8 cellular contexts compared by ENCODE assay signal in the genomic region with DNA sequence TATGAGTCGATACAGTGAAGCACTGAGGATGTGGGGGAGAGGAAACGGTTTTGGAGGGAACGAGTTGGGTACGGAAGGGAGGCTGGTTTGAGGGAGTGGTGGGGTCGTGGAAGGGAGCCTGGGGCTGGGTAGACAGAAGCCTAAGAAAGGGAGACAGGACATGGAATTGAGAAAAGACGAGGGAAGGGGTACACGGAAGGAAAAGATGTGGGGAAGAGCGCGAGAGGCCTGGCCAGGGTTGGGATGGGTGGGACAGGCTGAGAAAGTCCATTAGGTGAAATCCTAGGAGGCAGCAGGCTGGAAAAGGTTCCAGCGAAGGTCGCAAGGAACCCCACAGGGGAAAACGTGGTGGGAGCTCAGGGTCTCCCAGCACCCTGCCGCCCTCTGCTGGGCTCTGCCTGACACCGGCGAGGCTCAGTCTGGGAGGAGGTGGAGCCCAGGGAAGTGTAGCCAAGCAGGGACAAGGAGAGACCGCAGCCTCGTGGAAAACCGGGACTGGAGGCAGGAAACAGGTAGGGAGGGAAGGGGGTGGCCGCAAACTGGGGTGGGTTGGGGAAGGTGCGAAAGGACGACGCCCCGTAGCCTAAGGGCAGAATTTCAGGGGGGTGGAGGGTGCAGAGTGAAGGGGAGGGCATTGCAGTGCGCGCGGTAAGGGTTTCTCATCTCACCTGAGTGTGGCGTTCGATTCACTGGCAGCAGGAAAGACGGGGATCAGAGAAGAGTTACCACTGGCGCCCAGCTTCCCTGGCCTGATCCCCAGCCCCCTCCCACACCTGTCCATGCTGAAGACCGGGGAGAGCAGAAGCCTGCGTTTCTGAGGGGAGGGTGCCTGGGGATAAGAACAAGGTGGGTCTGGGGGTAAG. TPM values are rescaled to one million over a fixed set of nuclear protein-coding genes. Genes with fewer than 3 reads are reported as not detected.
DNase-seq lines count a peak whose midpoint lies in the region; ATAC-seq and TF ChIP-seq lines count a peak whose summit lies in the region.

No MANE protein-coding gene starts in this region.

- H3K9me3 Mint-ChIP-seq in activated naive CD8-positive, alpha-beta T cell (ENCODE audit: low read depth): no peaks in the 10 kb centered on the region
- H3K9me3 Mint-ChIP-seq in neural progenitor cell: no peaks in the 10 kb centered on the region

- peak overlapping the region; percentile 93 for H3K4me3 Mint-ChIP-seq in activated naive CD8-positive, alpha-beta T cell
- peak overlapping the region; percentile 92 for H3K4me3 Mint-ChIP-seq in neural progenitor cell

- TF ChIP-seq CTCF in neural progenitor cell (IDR thresholded peaks at IDR 0.05) (peak; percentile 68), transverse colon (IDR thresholded peaks at IDR 0.05) (peak; percentile 35 to 61 (median 55))

- H3K4me1 ChIP-seq in neural progenitor cell (peaks cover 59% of the 10 kb centered on the region), transverse colon (peaks cover 5 to 35% (median 26%) of the 10 kb centered on the region in 4 donors)

- H3K9me3 ChIP-seq in neural progenitor cell (ENCODE audit: low read depth) (no peaks in the 10 kb centered on the region), transverse colon (no peaks in the 10 kb centered on the region)

- no peaks in the 10 kb centered on the region for H3K27me3 Mint-ChIP-seq in activated naive CD8-positive, alpha-beta T cell
- H3K27me3 Mint-ChIP-seq in neural progenitor cell (ENCODE audit: insufficient read depth, low read depth): peaks cover 8% of the 10 kb centered on the region

- peak overlapping the region; percentile 15 for H2AFZ ChIP-seq in neural progenitor cell (replicated peaks)

- DNase-seq in ELF-1 (ENCODE audit: low read depth, low spot score) (peak; percentile 93), NCI-H1092 treated with DMSO at 0.1 percent for 48 hours (lab: John Stamatoyannopoulos, UW) (peak; percentile 56), globus pallidus (ENCODE audit: low spot score) (peak; percentile 60), neural progenitor cell (ENCODE audit: low spot score) (peak; percentile 93), transverse colon (peak; percentile 77)

- TF ChIP-seq EP300 in transverse colon (IDR thresholded peaks at IDR 0.05; ENCODE audit: low read depth): no peak

- no peak overlapping the region for H3K9ac ChIP-seq in neural progenitor cell

- H3K27me3 ChIP-seq in neural progenitor cell (peaks cover 34% of the 10 kb centered on the region), transverse colon (peaks cover 34% of the 10 kb centered on the region)

- in situ Hi-C loops in transverse colon (cut with MboI; ENCODE audit: low pct_ligation_motif_present in 1 of 4, low pct_unique_long_range_greater_than_20kb in 1 of 4, low sequenced_read_pairs in 3 of 4): no loop called here

- peak; percentile 74 for ATAC-seq in SK-N-SH treated with all-trans-retinoic acid at 6 μM for 48 hours
- no peak for ATAC-seq in GM21576 (IDR thresholded peaks at IDR 0.05; ENCODE audit: unreplicated experiment)

- intact Hi-C loops in transverse colon (cut with DNase I; ENCODE audit: low total_unique reads): no loop called here

- peaks cover 82% of the 10 kb centered on the region for H3F3A ChIP-seq in neural progenitor cell (ENCODE audit: low read depth)

- H3K79me2 ChIP-seq in neural progenitor cell (ENCODE audit: low read depth): peaks cover 36% of the 10 kb centered on the region

- no peak overlapping the region for H3K27ac ChIP-seq in neural progenitor cell
- H3K27ac ChIP-seq in transverse colon: peak overlapping the region; percentile 53 to 86 (median 78)

- 4 to 6% methylated on average over 18 to 32 of the region's 32 CpGs for WGBS in transverse colon (ENCODE audit: low coverage in 1 of 2), 2 donors

- H3K4me3 ChIP-seq in neural progenitor cell: peak overlapping the region; percentile 96
- peak overlapping the region; percentile 35 to 56 (median 40) for H3K4me3 ChIP-seq in transverse colon

- no peaks in the 10 kb centered on the region for H3K36me3 Mint-ChIP-seq in activated naive CD8-positive, alpha-beta T cell
- peaks cover 5% of the 10 kb centered on the region for H3K36me3 Mint-ChIP-seq in neural progenitor cell

- TF ChIP-seq POLR2A in transverse colon (IDR thresholded peaks at IDR 0.05): no peak

- H3K36me3 ChIP-seq in neural progenitor cell (no peaks in the 10 kb centered on the region), transverse colon (no peaks in the 10 kb centered on the region)

- peaks cover 71% of the 10 kb centered on the region for H4K20me1 ChIP-seq in neural progenitor cell (ENCODE audit: low read depth)

- peak overlapping the region; percentile 97 for H3K4me2 ChIP-seq in neural progenitor cell

- peaks cover 43% of the 10 kb centered on the region for H3K4me1 Mint-ChIP-seq in activated naive CD8-positive, alpha-beta T cell (ENCODE audit: low read depth)
- peaks cover 70% of the 10 kb centered on the region for H3K4me1 Mint-ChIP-seq in neural progenitor cell

- H3K27ac Mint-ChIP-seq in activated naive CD8-positive, alpha-beta T cell: peak overlapping the region; percentile 50
- peak overlapping the region; percentile 80 for H3K27ac Mint-ChIP-seq in neural progenitor cell

TF ChIP-seq in SK-N-SH treated with all-trans-retinoic acid at 6 μM for 48 hours, 23 proteins besides CTCF, POLR2A, EP300 and RAD21 (continues in another document):
- TF ChIP-seq PPARA (CRISPR knock-in tag; IDR thresholded peaks at IDR 0.05; ENCODE audit: borderline replicate concordance) (no peak), ZFP3 (CRISPR knock-in tag; IDR thresholded peaks at IDR 0.05) (no peak), CSDC2 (CRISPR knock-in tag; IDR thresholded peaks at IDR 0.05) (no peak), GLIS3 (CRISPR knock-in tag; IDR thresholded peaks at IDR 0.05) (no peak), ZC3H10 (CRISPR knock-in tag; IDR thresholded peaks at IDR 0.05) (no peak), ZFP30 (CRISPR knock-in tag; IDR thresholded peaks at IDR 0.05) (no peak), ZNF565 (CRISPR knock-in tag; conservative IDR thresholded peaks at IDR 0.05; ENCODE audit: low read depth) (no peak), ZNF8 (CRISPR knock-in tag; IDR thresholded peaks at IDR 0.05) (no peak), OSR1 (CRISPR knock-in tag; IDR thresholded peaks at IDR 0.05) (no peak), SNAI2 (CRISPR knock-in tag; IDR thresholded peaks at IDR 0.05) (no peak), ZNF70 (CRISPR knock-in tag; IDR thresholded peaks at IDR 0.05) (no peak), RARB (CRISPR knock-in tag; IDR thresholded peaks at IDR 0.05) (no peak)
- TF ChIP-seq, protein P1, sequence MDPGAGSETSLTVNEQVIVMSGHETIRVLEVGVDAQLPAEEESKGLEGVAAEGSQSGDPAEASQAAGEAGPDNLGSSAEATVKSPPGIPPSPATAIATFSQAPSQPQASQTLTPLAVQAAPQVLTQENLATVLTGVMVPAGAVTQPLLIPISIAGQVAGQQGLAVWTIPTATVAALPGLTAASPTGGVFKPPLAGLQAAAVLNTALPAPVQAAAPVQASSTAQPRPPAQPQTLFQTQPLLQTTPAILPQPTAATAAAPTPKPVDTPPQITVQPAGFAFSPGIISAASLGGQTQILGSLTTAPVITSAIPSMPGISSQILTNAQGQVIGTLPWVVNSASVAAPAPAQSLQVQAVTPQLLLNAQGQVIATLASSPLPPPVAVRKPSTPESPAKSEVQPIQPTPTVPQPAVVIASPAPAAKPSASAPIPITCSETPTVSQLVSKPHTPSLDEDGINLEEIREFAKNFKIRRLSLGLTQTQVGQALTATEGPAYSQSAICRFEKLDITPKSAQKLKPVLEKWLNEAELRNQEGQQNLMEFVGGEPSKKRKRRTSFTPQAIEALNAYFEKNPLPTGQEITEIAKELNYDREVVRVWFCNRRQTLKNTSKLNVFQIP (CRISPR knock-in tag; IDR thresholded peaks at IDR 0.05; ENCODE audit: borderline replicate concordance, low read depth): no peak
- TF ChIP-seq, protein P2, sequence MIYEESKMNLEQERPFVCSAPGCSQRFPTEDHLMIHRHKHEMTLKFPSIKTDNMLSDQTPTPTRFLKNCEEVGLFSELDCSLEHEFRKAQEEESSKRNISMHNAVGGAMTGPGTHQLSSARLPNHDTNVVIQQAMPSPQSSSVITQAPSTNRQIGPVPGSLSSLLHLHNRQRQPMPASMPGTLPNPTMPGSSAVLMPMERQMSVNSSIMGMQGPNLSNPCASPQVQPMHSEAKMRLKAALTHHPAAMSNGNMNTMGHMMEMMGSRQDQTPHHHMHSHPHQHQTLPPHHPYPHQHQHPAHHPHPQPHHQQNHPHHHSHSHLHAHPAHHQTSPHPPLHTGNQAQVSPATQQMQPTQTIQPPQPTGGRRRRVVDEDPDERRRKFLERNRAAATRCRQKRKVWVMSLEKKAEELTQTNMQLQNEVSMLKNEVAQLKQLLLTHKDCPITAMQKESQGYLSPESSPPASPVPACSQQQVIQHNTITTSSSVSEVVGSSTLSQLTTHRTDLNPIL (CRISPR knock-in tag; IDR thresholded peaks at IDR 0.05; ENCODE audit: low read depth): no peak

RNA-seq across cellular contexts. Expression of a gene that starts 4.3 kb away (rescaled TPM):
- total RNA-seq in neural progenitor cell (ENCODE audit: low replicate concordance) (25.4 and 37.4 TPM in 2 replicates), transverse colon (10 to 100 TPM; 11.5 to 40.4 (median 30.5) TPM)

RNA-seq across cellular contexts. Expression of a gene that starts 28.2 kb away (rescaled TPM):
- total RNA-seq in neural progenitor cell (ENCODE audit: low replicate concordance): not detected in 2 replicates
- total RNA-seq in transverse colon: not detected

RNA-seq across cellular contexts. Expression of a gene that starts 43.7 kb away (rescaled TPM):
- total RNA-seq in neural progenitor cell (ENCODE audit: low replicate concordance): not detected in 2 replicates
- not detected for total RNA-seq in transverse colon

RNA-seq across cellular contexts. Expression of a gene that starts 52.3 kb away (rescaled TPM):
- not detected in 2 replicates for total RNA-seq in neural progenitor cell (ENCODE audit: low replicate concordance)
- under 1 TPM in 1 of 4 donors, not detected in 3; 0.27 TPM for total RNA-seq in transverse colon
